ENCODE assay signal across 1 cellular context in genomic region chr19:1646149-1646930, GRCh38.
TF ChIP-seq lines count a peak whose summit lies in the region.

No MANE protein-coding gene starts in this region.

TF ChIP-seq in GM23338, 12 proteins besides CTCF, POLR2A, EP300 and RAD21:
- no peak for TF ChIP-seq ETS1 (IDR thresholded peaks at IDR 0.05)
- TF ChIP-seq EZH2phosphoT487 (IDR thresholded peaks at IDR 0.05; ENCODE audit: unreplicated experiment) = no peak
- no peak for TF ChIP-seq EZH2 (IDR thresholded peaks at IDR 0.05; ENCODE audit: low read depth, unreplicated experiment)
- TF ChIP-seq ZNF462 (CRISPR knock-in tag; IDR thresholded peaks at IDR 0.05) = no peak
- TF ChIP-seq STAT1 (IDR thresholded peaks at IDR 0.05; ENCODE audit: unreplicated experiment) = no peak
